In genomic region chr2:36395866-36396265, GRCh38 we compare ENCODE assay signal across 18 cellular contexts.
"Had no signal": no experiment of that assay in that cellular context is flagged by ENCODE, and none has a peak within 500 bp of the region (broad histone marks: within the 10 kb centered on the region; RNA-seq: fewer than 3 reads in every experiment).

No MANE protein-coding gene starts in this region.

- H3K4me3 Mint-ChIP-seq: activated T-cell treated with anti-CD3 and anti-CD28 coated beads, Interleukin-2, amount 50 U/mL, for 24 hours; central memory CD8-positive, alpha-beta T cell; dendritic cell treated with granulocyte-macrophage colony-stimulating factor and Interleukin-4, amounts not matched to agents 40 ng/mL and 50 ng/mL, for 4 days; naive thymus-derived CD8-positive, alpha-beta T cell had no signal

- H3K27ac Mint-ChIP-seq: activated T-cell treated with anti-CD3 and anti-CD28 coated beads, Interleukin-2, amount 50 U/mL, for 24 hours; dendritic cell treated with granulocyte-macrophage colony-stimulating factor and Interleukin-4, amounts not matched to agents 40 ng/mL and 50 ng/mL, for 4 days; naive thymus-derived CD8-positive, alpha-beta T cell had no signal

- H3K27me3 Mint-ChIP-seq: activated T-cell treated with anti-CD3 and anti-CD28 coated beads, Interleukin-2, amount 50 U/mL, for 24 hours; central memory CD8-positive, alpha-beta T cell; dendritic cell treated with granulocyte-macrophage colony-stimulating factor and Interleukin-4, amounts not matched to agents 40 ng/mL and 50 ng/mL, for 4 days had no signal

- H3K4me1 Mint-ChIP-seq: naive thymus-derived CD8-positive, alpha-beta T cell had no signal

- H3K4me3 ChIP-seq: body of pancreas, upper lobe of right lung had no signal

- H3K9me3 ChIP-seq: body of pancreas, upper lobe of right lung had no signal

- H3K27ac ChIP-seq: body of pancreas, upper lobe of right lung had no signal

- H3K27me3 ChIP-seq: body of pancreas, upper lobe of right lung had no signal

- ATAC-seq: body of pancreas; naive thymus-derived CD8-positive, alpha-beta T cell; stimulated activated naive CD8-positive, alpha-beta T cell treated with anti-CD3 and anti-CD28 coated beads, Interleukin-15, Interleukin-2, amounts not matched to agents 100 U/mL and 50 U/mL, for 24 hours; upper lobe of right lung had no signal

- H3K9me3 Mint-ChIP-seq: activated T-cell treated with anti-CD3 and anti-CD28 coated beads, Interleukin-2, amount 50 U/mL, for 24 hours; central memory CD8-positive, alpha-beta T cell; dendritic cell treated with granulocyte-macrophage colony-stimulating factor and Interleukin-4, amounts not matched to agents 40 ng/mL and 50 ng/mL, for 4 days; naive thymus-derived CD8-positive, alpha-beta T cell had no signal

- H3K36me3 Mint-ChIP-seq: naive thymus-derived CD8-positive, alpha-beta T cell had no signal

- DNase-seq: activated CD4-positive, alpha-beta T cell treated with anti-CD3 and anti-CD28 coated beads for 1 hour; activated CD4-positive, alpha-beta T cell treated with anti-CD3 and anti-CD28 coated beads, Interleukin-2, amount 50 U/mL, for 48 hours; activated naive CD4-positive, alpha-beta T cell treated with anti-CD3 and anti-CD28 coated beads, Interleukin-2, amount 50 U/mL, for 16 hours; activated T-cell treated with anti-CD3 and anti-CD28 coated beads, Interleukin-2, amount 50 U/mL, for 24 hours; body of pancreas; effector memory CD4-positive, alpha-beta T cell; foreskin fibroblast; head of caudate nucleus; naive thymus-derived CD8-positive, alpha-beta T cell; small intestine; stimulated activated CD4-positive, alpha-beta T cell treated with anti-CD3 and anti-CD28 coated beads, Interleukin-4, amount 100 ng/mL, for 4 hours; stimulated activated CD8-positive, alpha-beta memory T cell treated with anti-CD3 and anti-CD28 coated beads, Interleukin-4, amount 100 ng/mL, for 48 hours; stimulated activated naive CD8-positive, alpha-beta T cell treated with anti-CD3 and anti-CD28 coated beads, Interleukin-15, Interleukin-2, amounts not matched to agents 100 U/mL and 50 U/mL, for 24 hours; T-helper 1 cell; T1000; upper lobe of right lung had no signal

- H3K4me1 ChIP-seq: body of pancreas had no signal
